In genomic region chr6:144921206-144921975, GRCh38 we compare ENCODE assay signal across 1 cellular context.
TF ChIP-seq lines count a peak whose summit lies in the region.

No MANE protein-coding gene starts in this region.

TF ChIP-seq in IMR-90, 13 proteins besides CTCF, POLR2A, EP300 and RAD21 (continued from another document):
- TF ChIP-seq USF2 (IDR thresholded peaks at IDR 0.05; ENCODE audit: low read depth, low read length) (no peak), NFE2L2 (IDR thresholded peaks at IDR 0.05; ENCODE audit: low read depth, low read length) (no peak), MAZ (IDR thresholded peaks at IDR 0.05; ENCODE audit: borderline replicate concordance, low read depth, low read length) (no peak), MAFK (IDR thresholded peaks at IDR 0.05; ENCODE audit: low read depth, low read length) (no peak)
